34 cellular contexts compared by ENCODE assay signal in the genomic region with DNA sequence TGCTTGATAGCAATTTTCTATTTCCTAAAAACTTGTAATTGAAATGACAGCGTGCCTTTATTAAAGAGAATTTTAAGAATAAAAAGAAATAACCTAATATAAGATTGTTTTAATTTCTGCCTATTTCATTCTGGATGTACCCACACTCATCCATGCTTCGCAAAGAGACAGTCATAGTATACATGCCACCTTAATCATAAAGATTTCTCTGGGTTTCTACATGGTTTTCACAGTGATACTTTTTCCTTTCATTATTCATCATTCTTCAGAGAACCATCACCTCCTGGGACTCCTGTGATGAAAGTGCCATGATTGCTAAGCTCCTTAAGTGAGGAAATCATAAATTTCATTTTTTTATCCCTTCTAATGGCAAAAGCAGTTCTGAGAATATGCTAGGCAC. TPM values are rescaled to one million over a fixed set of nuclear protein-coding genes. Genes with fewer than 3 reads are reported as not detected.
"Had no signal": no experiment of that assay in that cellular context is flagged by ENCODE, and none has a peak within 500 bp of the region (broad histone marks: within the 10 kb centered on the region; RNA-seq: fewer than 3 reads in every experiment).

No MANE protein-coding gene starts in this region.

- H3K27me3 Mint-ChIP-seq: stimulated activated memory B cell treated with anti-CD40 and anti-IgM and Interleukin-4, amounts not matched to agents 10 μg/mL and 1 μg/mL and 100 μg/mL, for 72 hours had no signal

- H3K27ac Mint-ChIP-seq: stimulated activated memory B cell treated with anti-CD40 and anti-IgM and Interleukin-4, amounts not matched to agents 10 μg/mL and 1 μg/mL and 100 μg/mL, for 72 hours; stimulated activated naive CD8-positive, alpha-beta T cell treated with anti-CD3 and anti-CD28 coated beads, Interleukin-15, Interleukin-2, amounts not matched to agents 100 ng/mL and 50 ng/mL, for 24 hours had no signal

- H3K36me3 Mint-ChIP-seq: stimulated activated memory B cell treated with anti-CD40 and anti-IgM and Interleukin-4, amounts not matched to agents 10 μg/mL and 1 μg/mL and 100 μg/mL, for 72 hours had no signal

- ATAC-seq: foreskin keratinocyte; gastroesophageal sphincter; heart left ventricle; left lobe of liver; naive thymus-derived CD4-positive, alpha-beta T cell; psoas muscle; right cardiac atrium; stimulated activated memory B cell treated with anti-CD40 and anti-IgM and Interleukin-4, amounts not matched to agents 10 μg/mL and 1 μg/mL and 100 μg/mL, for 72 hours; upper lobe of right lung had no signal

- H3K4me3 Mint-ChIP-seq: stimulated activated memory B cell treated with anti-CD40 and anti-IgM and Interleukin-4, amounts not matched to agents 10 μg/mL and 1 μg/mL and 100 μg/mL, for 72 hours; stimulated activated naive CD8-positive, alpha-beta T cell treated with anti-CD3 and anti-CD28 coated beads, Interleukin-15, Interleukin-2, amounts not matched to agents 100 ng/mL and 50 ng/mL, for 24 hours had no signal

- H3K9me3 Mint-ChIP-seq: stimulated activated memory B cell treated with anti-CD40 and anti-IgM and Interleukin-4, amounts not matched to agents 10 μg/mL and 1 μg/mL and 100 μg/mL, for 72 hours; stimulated activated naive CD8-positive, alpha-beta T cell treated with anti-CD3 and anti-CD28 coated beads, Interleukin-15, Interleukin-2, amounts not matched to agents 100 ng/mL and 50 ng/mL, for 24 hours had no signal

- DNase-seq: dermis blood vessel endothelial cell; effector memory CD4-positive, alpha-beta T cell; foreskin keratinocyte; heart left ventricle; kidney; mesenchymal stem cell; midbrain; naive thymus-derived CD4-positive, alpha-beta T cell; occipital lobe; ovary; posterior cingulate gyrus; psoas muscle; right cardiac atrium; sigmoid colon; stimulated activated CD4-positive, alpha-beta T cell treated with anti-CD3 and anti-CD28 coated beads, Interleukin-2, amount 100 ng/mL, for 24 hours; stimulated activated CD4-positive, alpha-beta T cell treated with anti-CD3 and anti-CD28 coated beads, Interleukin-4, amount 100 ng/mL, for 24 hours; transverse colon; upper lobe of right lung; uterus had no signal

RNA-seq across cellular contexts. Expression of a gene that starts 4.3 kb away (rescaled TPM):
- total RNA-seq: dermis blood vessel endothelial cell, endothelial cell of umbilical vein, epithelial cell of proximal tubule, esophagus muscularis mucosa, fibroblast of lung, foreskin keratinocyte, gastroesophageal sphincter, hepatocyte, left lobe of liver, liver, lung microvascular endothelial cell, mucosa of gallbladder, occipital lobe, ovary, psoas muscle, renal cortical epithelial cell, right cardiac atrium, sigmoid colon, skeletal muscle tissue, suprapubic skin, transverse colon, upper lobe of right lung, uterus had no signal

RNA-seq across cellular contexts. Expression of a gene that starts 45.4 kb away (rescaled TPM):
- total RNA-seq: dermis blood vessel endothelial cell, endothelial cell of umbilical vein, epithelial cell of proximal tubule, foreskin keratinocyte, lung microvascular endothelial cell, renal cortical epithelial cell had no signal
